In the genomic region with DNA sequence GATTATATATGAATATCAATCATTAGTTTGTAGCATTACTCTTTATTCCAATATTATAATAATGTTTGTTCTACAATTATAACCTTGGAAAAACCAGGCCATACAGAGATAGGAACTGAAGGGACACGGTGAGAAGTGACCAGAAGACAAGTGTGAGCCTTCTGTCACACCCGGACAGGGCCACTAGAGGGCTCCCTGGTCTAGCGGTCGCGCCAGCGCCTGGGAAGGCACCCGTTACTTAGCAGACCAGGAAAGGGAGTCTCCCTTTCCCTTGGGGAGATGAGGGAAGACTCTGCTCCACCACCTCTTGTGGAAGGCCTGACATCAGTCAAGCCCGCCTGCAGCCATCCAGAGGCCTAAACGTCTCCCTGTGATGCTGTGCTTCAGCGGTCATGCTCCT, we compare ENCODE assay signal across 1 cellular context.
A peak's percentile ranks its signal among the peaks of the same experiment; 100 is the strongest.
TF ChIP-seq lines count a peak whose summit lies in the region.

No MANE protein-coding gene starts in this region.

TF ChIP-seq in HepG2, 621 proteins besides CTCF, POLR2A, EP300 and RAD21:
- TF ChIP-seq STAG1 (CRISPR knock-in tag; IDR thresholded peaks at IDR 0.05): peak; percentile 43
- TF ChIP-seq, protein P1, sequence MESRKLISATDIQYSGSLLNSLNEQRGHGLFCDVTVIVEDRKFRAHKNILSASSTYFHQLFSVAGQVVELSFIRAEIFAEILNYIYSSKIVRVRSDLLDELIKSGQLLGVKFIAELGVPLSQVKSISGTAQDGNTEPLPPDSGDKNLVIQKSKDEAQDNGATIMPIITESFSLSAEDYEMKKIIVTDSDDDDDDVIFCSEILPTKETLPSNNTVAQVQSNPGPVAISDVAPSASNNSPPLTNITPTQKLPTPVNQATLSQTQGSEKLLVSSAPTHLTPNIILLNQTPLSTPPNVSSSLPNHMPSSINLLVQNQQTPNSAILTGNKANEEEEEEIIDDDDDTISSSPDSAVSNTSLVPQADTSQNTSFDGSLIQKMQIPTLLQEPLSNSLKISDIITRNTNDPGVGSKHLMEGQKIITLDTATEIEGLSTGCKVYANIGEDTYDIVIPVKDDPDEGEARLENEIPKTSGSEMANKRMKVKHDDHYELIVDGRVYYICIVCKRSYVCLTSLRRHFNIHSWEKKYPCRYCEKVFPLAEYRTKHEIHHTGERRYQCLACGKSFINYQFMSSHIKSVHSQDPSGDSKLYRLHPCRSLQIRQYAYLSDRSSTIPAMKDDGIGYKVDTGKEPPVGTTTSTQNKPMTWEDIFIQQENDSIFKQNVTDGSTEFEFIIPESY (CRISPR knock-in tag; IDR thresholded peaks at IDR 0.05): peak; percentile 88
